Comparison of ENCODE assay signal across 13 cellular contexts in the genomic region with DNA sequence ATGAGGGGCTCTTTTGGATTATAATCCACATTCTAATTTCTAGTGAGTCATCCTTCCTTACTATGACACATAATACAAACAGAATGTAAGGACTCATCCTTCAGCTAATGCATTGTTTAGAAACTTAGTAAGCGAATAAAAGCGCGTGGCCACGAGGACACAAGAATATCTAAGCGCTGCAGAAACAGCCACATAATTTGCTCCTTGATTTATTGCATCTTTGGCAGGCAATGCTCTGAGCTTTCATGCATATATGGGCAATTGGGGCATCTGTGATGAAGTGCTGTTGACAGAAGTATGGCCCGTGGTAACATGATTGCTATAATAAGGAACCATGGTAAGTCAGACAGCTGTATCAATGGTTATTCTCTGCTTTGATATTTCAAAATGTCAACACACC.
DNase-seq lines count a peak whose midpoint lies in the region; ATAC-seq and TF ChIP-seq lines count a peak whose summit lies in the region.
"Had no signal": no experiment of that assay in that cellular context is flagged by ENCODE, and none has a peak within 500 bp of the region (broad histone marks: within the 10 kb centered on the region; RNA-seq: fewer than 3 reads in every experiment).

No MANE protein-coding gene starts in this region.

- H3K36me3 ChIP-seq in thyroid gland: no peaks in the 10 kb centered on the region
- H3K36me3 ChIP-seq: esophagus squamous epithelium had no signal

- H3K9me3 ChIP-seq in thyroid gland: no peaks in the 10 kb centered on the region
- H3K9me3 ChIP-seq: esophagus squamous epithelium had no signal

- no peak for ATAC-seq in HG03135 (IDR thresholded peaks at IDR 0.05; ENCODE audit: unreplicated experiment)
- ATAC-seq in HG03469 (IDR thresholded peaks at IDR 0.05; ENCODE audit: unreplicated experiment): no peak
- ATAC-seq: activated naive CD8-positive, alpha-beta T cell treated with anti-CD3 and anti-CD28 coated beads, Interleukin-2, amount 50 U/mL, for 24 hours had no signal

- H3K4me1 ChIP-seq in thyroid gland: no peaks in the 10 kb centered on the region
- H3K4me1 ChIP-seq: esophagus squamous epithelium had no signal

- intact Hi-C loops in thyroid gland (cut with DNase I) (no loop called here), posterior cingulate gyrus (cut with DNase I) (no loop called here)

- H3K27ac ChIP-seq in thyroid gland: no peak overlapping the region
- H3K27ac ChIP-seq: esophagus squamous epithelium had no signal

- DNase-seq in AG20443 (ENCODE audit: low spot score) (peak; percentile 52), LHCN-M2 (ENCODE audit: low read depth) (peak; percentile 80), T1000 (lab: John Stamatoyannopoulos, UW) (peak; percentile 32), kidney tubule cell (ENCODE audit: low spot score) (peak; percentile 19), thyroid gland (no peak), posterior cingulate gyrus (no peak)
- DNase-seq: activated CD4-positive, alpha-beta T cell treated with anti-CD3 and anti-CD28 coated beads, Interleukin-2, amount 50 U/mL, for 48 hours; activated naive CD8-positive, alpha-beta T cell treated with anti-CD3 and anti-CD28 coated beads, Interleukin-2, amount 50 U/mL, for 24 hours; esophagus squamous epithelium; midbrain; stimulated activated CD4-positive, alpha-beta T cell treated with anti-CD3 and anti-CD28 coated beads, Interleukin-12 subunit alpha, Interleukin-12 subunit beta, amount 100 ng/mL, for 4 hours had no signal

- WGBS in thyroid gland, 2 donors: 87 to 92% methylated on average over 6 of the region's 6 CpGs

- TF ChIP-seq CTCF in thyroid gland (IDR thresholded peaks at IDR 0.05): no peak

- H3K4me3 ChIP-seq in thyroid gland (replicated peaks in 1 of 3): no peak overlapping the region
- H3K4me3 ChIP-seq: esophagus squamous epithelium had no signal

- H3K27me3 ChIP-seq in thyroid gland: no peaks in the 10 kb centered on the region
- H3K27me3 ChIP-seq: esophagus squamous epithelium had no signal

- TF ChIP-seq POLR2A in thyroid gland (IDR thresholded peaks at IDR 0.05): no peak

Comparison
In these comparisons a context has a peak if more than half of its experiments do, and no peak if none do; other contexts are left out.
1. DNase-seq: peak in AG20443 (single experiment), LHCN-M2 (single experiment), T1000 (single experiment) and kidney tubule cell (single experiment); none in thyroid gland (0 of 2) and posterior cingulate gyrus (0 of 10).